Comparison of ENCODE assay signal across 8 cellular contexts in genomic region chr19:10701955-10702307, GRCh38. TPM values are rescaled to one million over a fixed set of nuclear protein-coding genes. Genes with fewer than 3 reads are reported as not detected.
DNase-seq lines count a peak whose midpoint lies in the region; ATAC-seq lines count a peak whose summit lies in the region.

No MANE protein-coding gene starts in this region.

- no peaks in the 10 kb centered on the region for H3K27me3 ChIP-seq in CD4-positive, alpha-beta memory T cell (ENCODE audit: insufficient read depth, low read length)
- no peaks in the 10 kb centered on the region for H3K27me3 ChIP-seq in skeletal muscle satellite cell (ENCODE audit: control insufficient read depth, insufficient read depth, low read length)

- H3K9me3 Mint-ChIP-seq in CD4-positive, alpha-beta memory T cell = no peaks in the 10 kb centered on the region
- no peaks in the 10 kb centered on the region for H3K9me3 Mint-ChIP-seq in activated naive CD4-positive, alpha-beta T cell treated with anti-CD3 and anti-CD28 coated beads, Interleukin-2, amount 10 ng/mL, durations not matched to agents 7 days and 5 days

- peaks cover 10% of the 10 kb centered on the region for H3K4me1 ChIP-seq in CD4-positive, alpha-beta memory T cell (ENCODE audit: insufficient read depth, low read length)
- H3K4me1 ChIP-seq in skeletal muscle satellite cell (ENCODE audit: control insufficient read depth, insufficient read depth, low read length) = peaks cover 5% of the 10 kb centered on the region

- peak in 1 of 5 donors; percentile 20 for DNase-seq in CD4-positive, alpha-beta memory T cell
- DNase-seq in MV-4-11 (lab: John Stamatoyannopoulos, UW) (peak; percentile 40), hepatic stellate cell (ENCODE audit: low spot score) (peak; percentile 41), putamen (ENCODE audit: low spot score) (no peak)
- DNase-seq in activated naive CD4-positive, alpha-beta T cell treated with anti-CD3 and anti-CD28 coated beads, Interleukin-2, amount 10 ng/mL, durations not matched to agents 7 days and 5 days = peak; percentile 44
- no peak for DNase-seq in activated CD4-positive, CD25-positive, alpha-beta regulatory T cell treated with anti-CD3 and anti-CD28 coated beads, Interleukin-2, amount 50 U/mL, for 72 hours

- peak overlapping the region; percentile 58 to 91 (median 84) for H3K27ac Mint-ChIP-seq in CD4-positive, alpha-beta memory T cell
- H3K27ac Mint-ChIP-seq in activated naive CD4-positive, alpha-beta T cell treated with anti-CD3 and anti-CD28 coated beads, Interleukin-2, amount 10 ng/mL, durations not matched to agents 7 days and 5 days = peak overlapping the region; percentile 79

- peak overlapping the region; percentile 55 for H3K27ac ChIP-seq in CD4-positive, alpha-beta memory T cell (ENCODE audit: low read depth, low read length)

- peaks cover 0 to 2% of the 10 kb centered on the region in 2 donors for H3K36me3 Mint-ChIP-seq in CD4-positive, alpha-beta memory T cell
- peaks cover 2% of the 10 kb centered on the region for H3K36me3 Mint-ChIP-seq in activated naive CD4-positive, alpha-beta T cell treated with anti-CD3 and anti-CD28 coated beads, Interleukin-2, amount 10 ng/mL, durations not matched to agents 7 days and 5 days

- H3K4me3 Mint-ChIP-seq in CD4-positive, alpha-beta memory T cell = peak overlapping the region; percentile 88 to 99 (median 94)
- peak overlapping the region; percentile 88 for H3K4me3 Mint-ChIP-seq in activated naive CD4-positive, alpha-beta T cell treated with anti-CD3 and anti-CD28 coated beads, Interleukin-2, amount 10 ng/mL, durations not matched to agents 7 days and 5 days

- intact Hi-C loops in CD4-positive, alpha-beta memory T cell (cut with micrococcal nuclease) = loop anchor here (10.0 kb wide), 1 partner anchor 197 kb away; the partner anchor contains the start of gene KEAP1

- peaks cover 4 to 21% (median 10%) of the 10 kb centered on the region in 4 donors for H3K4me1 Mint-ChIP-seq in CD4-positive, alpha-beta memory T cell
- H3K4me1 Mint-ChIP-seq in activated naive CD4-positive, alpha-beta T cell treated with anti-CD3 and anti-CD28 coated beads, Interleukin-2, amount 10 ng/mL, durations not matched to agents 7 days and 5 days = peaks cover 12% of the 10 kb centered on the region

- POLR2A ChIA-PET in CD4-positive, alpha-beta memory T cell (lab: Charles Lee; ENCODE audit: partially characterized antibody) = interaction anchor here (0.6 to 3.3 kb wide), 20 partner anchors 15 to 293 kb away, joined by 3 to 33 read pairs (median 5); partner anchors contain the start of genes CDKN2D, DNM2 and TMED1

- H3K4me3 ChIP-seq in CD4-positive, alpha-beta memory T cell (ENCODE audit: low read length in 2 of 2) = peak overlapping the region; percentile 93 to 96
- peak overlapping the region; percentile 97 for H3K4me3 ChIP-seq in skeletal muscle satellite cell (ENCODE audit: low read length)

- H3K9me3 ChIP-seq in CD4-positive, alpha-beta memory T cell (ENCODE audit: control insufficient read depth in 1 of 2, low read length in 2 of 2) = no peaks in the 10 kb centered on the region
- H3K9me3 ChIP-seq in skeletal muscle satellite cell (replicated peaks; ENCODE audit: low read length) = no peaks in the 10 kb centered on the region

- peak; percentile 28 for ATAC-seq in GM19035 (IDR thresholded peaks at IDR 0.05; ENCODE audit: unreplicated experiment)

- H3K4me2 ChIP-seq in skeletal muscle satellite cell (ENCODE audit: low read length) = peak overlapping the region; percentile 96

- CTCF ChIA-PET in CD4-positive, alpha-beta memory T cell (lab: Charles Lee; ENCODE audit: partially characterized antibody) = interaction anchor here (0.5 to 10.4 kb wide), 22 partner anchors 9 to 739 kb away, joined by 3 to 126 read pairs (median 4); partner anchors contain the start of gene DNM2
- CTCF ChIA-PET in activated naive CD4-positive, alpha-beta T cell treated with anti-CD3 and anti-CD28 coated beads, Interleukin-2, amount 10 ng/mL, durations not matched to agents 7 days and 5 days (lab: Charles Lee) = interaction anchor here (0.9 to 9.1 kb wide), 13 partner anchors 46 to 219 kb away, joined by 3 to 156 read pairs (median 4); no protein-coding TSS in a partner anchor

- H3K9ac ChIP-seq in skeletal muscle satellite cell (ENCODE audit: low read depth, low read length) = peak overlapping the region; percentile 89

- H3K27me3 Mint-ChIP-seq in CD4-positive, alpha-beta memory T cell = peaks cover 0 to 10% of the 10 kb centered on the region in 2 donors
- H3K27me3 Mint-ChIP-seq in activated naive CD4-positive, alpha-beta T cell treated with anti-CD3 and anti-CD28 coated beads, Interleukin-2, amount 10 ng/mL, durations not matched to agents 7 days and 5 days = peaks cover 9% of the 10 kb centered on the region

- no peaks in the 10 kb centered on the region for H3K36me3 ChIP-seq in CD4-positive, alpha-beta memory T cell (ENCODE audit: insufficient read depth, low read length)
- H3K36me3 ChIP-seq in skeletal muscle satellite cell (ENCODE audit: insufficient read depth, low read length) = no peaks in the 10 kb centered on the region

RNA-seq across cellular contexts. Expression of gene QTRT1, which starts 0.7 kb away (rescaled TPM):
- 10 to 100 TPM; 36.2 to 39.9 TPM for total RNA-seq in CD4-positive, alpha-beta memory T cell
- 10 to 100 TPM; 40.3 to 66.0 TPM for polyA plus RNA-seq in CD4-positive, alpha-beta memory T cell
- 37.3 and 38.9 TPM in 2 replicates for total RNA-seq in skeletal muscle satellite cell (2012; rRNA removed)

RNA-seq across cellular contexts. Expression of gene DNM2, which starts 15.9 kb away (rescaled TPM):
- total RNA-seq in CD4-positive, alpha-beta memory T cell = 100 to 1,000 TPM; 245 to 272 TPM
- polyA plus RNA-seq in CD4-positive, alpha-beta memory T cell = 100 to 1,000 TPM in 1 of 2 donors, 10 to 100 TPM in 1; 46.3 to 103 TPM
- 73.8 TPM in 2 replicates for total RNA-seq in skeletal muscle satellite cell (2012; rRNA removed)

RNA-seq across cellular contexts. Expression of gene ILF3, which starts 47.8 kb away (rescaled TPM):
- 100 to 1,000 TPM; 291 to 302 TPM for total RNA-seq in CD4-positive, alpha-beta memory T cell
- polyA plus RNA-seq in CD4-positive, alpha-beta memory T cell = 100 to 1,000 TPM in 1 of 2 donors, 10 to 100 TPM in 1; 36.2 to 103 TPM
- 125 and 135 TPM in 2 replicates for total RNA-seq in skeletal muscle satellite cell (2012; rRNA removed)

Comparison
In these comparisons a context has a peak if more than half of its experiments do, and no peak if none do; other contexts are left out.
1. DNase-seq: peak in MV-4-11 (single experiment), activated naive CD4-positive, alpha-beta T cell treated with anti-CD3 and anti-CD28 coated beads, Interleukin-2, amount 10 ng/mL, durations not matched to agents 7 days and 5 days (single experiment) and hepatic stellate cell (single experiment); none in putamen (single experiment) and activated CD4-positive, CD25-positive, alpha-beta regulatory T cell treated with anti-CD3 and anti-CD28 coated beads, Interleukin-2, amount 50 U/mL, for 72 hours (single experiment).